1 cellular context compared by ENCODE assay signal in the genomic region with DNA sequence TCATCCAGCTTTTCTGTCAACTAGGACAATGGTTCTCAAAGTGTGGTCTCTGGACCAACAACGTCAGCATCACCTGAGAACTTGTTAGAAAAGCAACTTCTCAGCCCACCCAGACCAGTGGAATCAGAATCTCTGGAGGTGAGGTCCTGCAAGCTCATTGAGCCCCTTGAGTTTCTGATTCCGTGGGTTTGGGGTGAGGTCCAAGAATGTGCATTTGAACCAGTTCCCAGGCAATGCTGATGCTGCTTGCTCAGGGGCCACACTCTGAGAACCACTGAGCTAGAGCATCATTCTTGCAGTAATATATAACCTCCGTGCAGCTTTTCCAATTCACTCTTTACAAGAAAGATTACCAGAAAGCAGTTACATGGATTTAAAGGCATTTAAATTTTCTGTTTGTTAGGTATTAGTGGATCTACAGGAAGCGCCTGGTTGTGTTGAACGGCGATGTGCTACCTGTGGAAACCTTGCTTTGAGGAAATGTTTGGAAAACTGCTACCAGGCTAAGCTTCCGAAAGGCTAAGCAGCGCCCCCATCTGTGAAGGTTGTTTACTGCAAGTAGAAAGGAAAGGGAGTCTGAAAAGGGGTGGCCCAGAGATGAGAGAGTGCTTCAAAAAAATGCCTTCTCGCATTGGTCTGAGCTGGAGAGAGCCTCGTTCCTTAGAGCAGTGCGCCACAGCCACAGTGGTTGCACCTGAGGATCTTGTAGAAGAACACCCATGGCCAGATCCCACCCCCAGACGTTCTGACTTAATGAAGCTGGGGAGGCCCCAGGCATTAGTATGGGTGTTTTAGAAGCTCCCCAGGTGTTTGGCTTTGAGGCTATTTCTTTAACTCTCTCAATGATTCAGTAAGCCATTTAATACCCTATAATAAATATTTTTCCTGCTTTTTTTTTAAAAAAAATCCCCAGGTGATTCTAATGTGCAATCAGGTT.
TF ChIP-seq lines count a peak whose summit lies in the region.

No MANE protein-coding gene starts in this region.

TF ChIP-seq in WTC11, 78 proteins besides CTCF, POLR2A, EP300 and RAD21 (continued from another document):
- TF ChIP-seq, protein P1, sequence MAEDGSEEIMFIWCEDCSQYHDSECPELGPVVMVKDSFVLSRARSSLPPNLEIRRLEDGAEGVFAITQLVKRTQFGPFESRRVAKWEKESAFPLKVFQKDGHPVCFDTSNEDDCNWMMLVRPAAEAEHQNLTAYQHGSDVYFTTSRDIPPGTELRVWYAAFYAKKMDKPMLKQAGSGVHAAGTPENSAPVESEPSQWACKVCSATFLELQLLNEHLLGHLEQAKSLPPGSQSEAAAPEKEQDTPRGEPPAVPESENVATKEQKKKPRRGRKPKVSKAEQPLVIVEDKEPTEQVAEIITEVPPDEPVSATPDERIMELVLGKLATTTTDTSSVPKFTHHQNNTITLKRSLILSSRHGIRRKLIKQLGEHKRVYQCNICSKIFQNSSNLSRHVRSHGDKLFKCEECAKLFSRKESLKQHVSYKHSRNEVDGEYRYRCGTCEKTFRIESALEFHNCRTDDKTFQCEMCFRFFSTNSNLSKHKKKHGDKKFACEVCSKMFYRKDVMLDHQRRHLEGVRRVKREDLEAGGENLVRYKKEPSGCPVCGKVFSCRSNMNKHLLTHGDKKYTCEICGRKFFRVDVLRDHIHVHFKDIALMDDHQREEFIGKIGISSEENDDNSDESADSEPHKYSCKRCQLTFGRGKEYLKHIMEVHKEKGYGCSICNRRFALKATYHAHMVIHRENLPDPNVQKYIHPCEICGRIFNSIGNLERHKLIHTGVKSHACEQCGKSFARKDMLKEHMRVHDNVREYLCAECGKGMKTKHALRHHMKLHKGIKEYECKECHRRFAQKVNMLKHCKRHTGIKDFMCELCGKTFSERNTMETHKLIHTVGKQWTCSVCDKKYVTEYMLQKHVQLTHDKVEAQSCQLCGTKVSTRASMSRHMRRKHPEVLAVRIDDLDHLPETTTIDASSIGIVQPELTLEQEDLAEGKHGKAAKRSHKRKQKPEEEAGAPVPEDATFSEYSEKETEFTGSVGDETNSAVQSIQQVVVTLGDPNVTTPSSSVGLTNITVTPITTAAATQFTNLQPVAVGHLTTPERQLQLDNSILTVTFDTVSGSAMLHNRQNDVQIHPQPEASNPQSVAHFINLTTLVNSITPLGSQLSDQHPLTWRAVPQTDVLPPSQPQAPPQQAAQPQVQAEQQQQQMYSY (CRISPR knock-in tag; IDR thresholded peaks at IDR 0.05), result no peak
- TF ChIP-seq ZNF317 (CRISPR knock-in tag; IDR thresholded peaks at IDR 0.05; ENCODE audit: borderline replicate concordance, low read depth) (no peak), NR1H2 (CRISPR knock-in tag; IDR thresholded peaks at IDR 0.05) (no peak)
- TF ChIP-seq, protein P2, sequence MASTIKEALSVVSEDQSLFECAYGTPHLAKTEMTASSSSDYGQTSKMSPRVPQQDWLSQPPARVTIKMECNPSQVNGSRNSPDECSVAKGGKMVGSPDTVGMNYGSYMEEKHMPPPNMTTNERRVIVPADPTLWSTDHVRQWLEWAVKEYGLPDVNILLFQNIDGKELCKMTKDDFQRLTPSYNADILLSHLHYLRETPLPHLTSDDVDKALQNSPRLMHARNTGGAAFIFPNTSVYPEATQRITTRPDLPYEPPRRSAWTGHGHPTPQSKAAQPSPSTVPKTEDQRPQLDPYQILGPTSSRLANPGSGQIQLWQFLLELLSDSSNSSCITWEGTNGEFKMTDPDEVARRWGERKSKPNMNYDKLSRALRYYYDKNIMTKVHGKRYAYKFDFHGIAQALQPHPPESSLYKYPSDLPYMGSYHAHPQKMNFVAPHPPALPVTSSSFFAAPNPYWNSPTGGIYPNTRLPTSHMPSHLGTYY (CRISPR knock-in tag; IDR thresholded peaks at IDR 0.05), result no peak
